In the genomic region with DNA sequence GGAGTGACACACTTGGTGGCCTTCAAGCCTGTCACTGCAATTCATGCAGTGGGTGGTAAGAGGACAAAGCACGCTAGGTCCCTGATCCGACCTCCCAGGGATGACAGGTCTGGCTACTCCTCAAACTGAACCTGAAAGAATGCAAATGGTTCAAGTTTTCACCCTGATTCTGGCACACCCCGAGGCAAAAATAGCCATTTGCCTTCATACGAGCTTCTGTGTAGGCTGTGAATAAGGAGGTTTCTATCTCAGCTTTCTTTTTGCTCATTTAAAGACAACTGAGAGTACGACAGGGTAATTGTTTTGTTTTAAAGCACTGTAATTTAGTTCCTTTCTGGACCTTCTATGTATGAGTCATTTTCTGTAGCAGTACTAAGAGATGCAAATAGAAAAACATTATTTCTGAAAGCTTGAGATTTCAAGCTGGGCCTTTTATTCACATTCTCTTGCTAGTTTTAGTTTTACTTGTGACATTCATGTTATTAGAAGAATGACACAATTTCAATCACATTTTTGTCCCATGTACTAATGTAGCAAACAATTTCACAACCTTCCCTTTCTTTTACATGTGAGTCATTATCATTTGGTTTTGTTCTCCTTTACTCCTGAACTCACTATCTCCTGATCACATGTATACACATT, we compare ENCODE assay signal across 8 cellular contexts. TPM values are rescaled to one million over a fixed set of nuclear protein-coding genes. Genes with fewer than 3 reads are reported as not detected.
DNase-seq lines count a peak whose midpoint lies in the region; ATAC-seq and TF ChIP-seq lines count a peak whose summit lies in the region.

No MANE protein-coding gene starts in this region.

- H3K36me3 ChIP-seq in colonic mucosa, result no peaks in the 10 kb centered on the region

- no peaks in the 10 kb centered on the region for H3K27me3 ChIP-seq in colonic mucosa

- peaks cover 18% of the 10 kb centered on the region for H3K4me1 Mint-ChIP-seq in activated CD8-positive, alpha-beta memory T cell treated with anti-CD3 and anti-CD28 coated beads, Interleukin-2, amount 10 ng/mL, durations not matched to agents 7 days and 5 days

- peak overlapping the region; percentile 75 for H3K27ac Mint-ChIP-seq in activated CD8-positive, alpha-beta memory T cell treated with anti-CD3 and anti-CD28 coated beads, Interleukin-2, amount 10 ng/mL, durations not matched to agents 7 days and 5 days

- no peaks in the 10 kb centered on the region for H3K27me3 Mint-ChIP-seq in activated CD8-positive, alpha-beta memory T cell treated with anti-CD3 and anti-CD28 coated beads, Interleukin-2, amount 10 ng/mL, durations not matched to agents 7 days and 5 days

- TF ChIP-seq CTCF in colonic mucosa (IDR thresholded peaks at IDR 0.05), result no peak

- no peaks in the 10 kb centered on the region for H3K9me3 ChIP-seq in colonic mucosa

- CTCF ChIA-PET in activated CD8-positive, alpha-beta memory T cell treated with anti-CD3 and anti-CD28 coated beads, Interleukin-2, amount 10 ng/mL, durations not matched to agents 7 days and 5 days (lab: Charles Lee), result interaction anchor here (1.9 to 4.8 kb wide), 3 partner anchors 77 to 857 kb away, joined by 4 to 51 read pairs (median 7); a partner anchor contains a TSS

- no peak overlapping the region for H3K9ac ChIP-seq in colonic mucosa (ENCODE audit: low read depth in 2 of 2, low read length in 2 of 2)

- ATAC-seq in activated CD8-positive, alpha-beta memory T cell treated with anti-CD3 and anti-CD28 coated beads, Interleukin-2, amount 10 ng/mL, durations not matched to agents 7 days and 5 days, result peak; percentile 76
- peak; percentile 93 for ATAC-seq in HG02870 (IDR thresholded peaks at IDR 0.05; ENCODE audit: unreplicated experiment)
- ATAC-seq in SK-N-SH treated with all-trans-retinoic acid at 6 μM for 48 hours, result peak; percentile 44
- peak; percentile 43 for ATAC-seq in sciatic nerve
- ATAC-seq in left cardiac atrium, result no peak

- intact Hi-C loops in sciatic nerve (cut with DNase I) (no loop called here), colonic mucosa (cut with DNase I) (no loop called here), left cardiac atrium (cut with DNase I) (loop anchor here in 1 of 2 donors (5.0 kb wide), 1 partner anchor 76 kb away; a partner anchor contains a TSS)

- DNase-seq in activated CD8-positive, alpha-beta memory T cell treated with anti-CD3 and anti-CD28 coated beads, Interleukin-2, amount 10 ng/mL, durations not matched to agents 7 days and 5 days, result no peak
- DNase-seq in activated CD8-positive, alpha-beta memory T cell treated with anti-CD3 and anti-CD28 coated beads for 24 hours, result no peak
- no peak for DNase-seq in sciatic nerve (ENCODE audit: low spot score)
- no peak for DNase-seq in cerebellum (ENCODE audit: low spot score)
- no peak for DNase-seq in colonic mucosa
- no peak for DNase-seq in left cardiac atrium

- H3K4me1 ChIP-seq in colonic mucosa, result no peaks in the 10 kb centered on the region

- H3K4me3 ChIP-seq in colonic mucosa, result no peak overlapping the region

- H3K4me3 Mint-ChIP-seq in activated CD8-positive, alpha-beta memory T cell treated with anti-CD3 and anti-CD28 coated beads, Interleukin-2, amount 10 ng/mL, durations not matched to agents 7 days and 5 days, result peak overlapping the region; percentile 7

- H3K27ac ChIP-seq in colonic mucosa, result no peak overlapping the region

- peaks cover 2% of the 10 kb centered on the region for H3K36me3 Mint-ChIP-seq in activated CD8-positive, alpha-beta memory T cell treated with anti-CD3 and anti-CD28 coated beads, Interleukin-2, amount 10 ng/mL, durations not matched to agents 7 days and 5 days

- H3K9me3 Mint-ChIP-seq in activated CD8-positive, alpha-beta memory T cell treated with anti-CD3 and anti-CD28 coated beads, Interleukin-2, amount 10 ng/mL, durations not matched to agents 7 days and 5 days (ENCODE audit: low read depth), result no peaks in the 10 kb centered on the region

TF ChIP-seq in SK-N-SH treated with all-trans-retinoic acid at 6 μM for 48 hours, 23 proteins besides CTCF, POLR2A, EP300 and RAD21 (continues in another document):
- TF ChIP-seq, protein P1, sequence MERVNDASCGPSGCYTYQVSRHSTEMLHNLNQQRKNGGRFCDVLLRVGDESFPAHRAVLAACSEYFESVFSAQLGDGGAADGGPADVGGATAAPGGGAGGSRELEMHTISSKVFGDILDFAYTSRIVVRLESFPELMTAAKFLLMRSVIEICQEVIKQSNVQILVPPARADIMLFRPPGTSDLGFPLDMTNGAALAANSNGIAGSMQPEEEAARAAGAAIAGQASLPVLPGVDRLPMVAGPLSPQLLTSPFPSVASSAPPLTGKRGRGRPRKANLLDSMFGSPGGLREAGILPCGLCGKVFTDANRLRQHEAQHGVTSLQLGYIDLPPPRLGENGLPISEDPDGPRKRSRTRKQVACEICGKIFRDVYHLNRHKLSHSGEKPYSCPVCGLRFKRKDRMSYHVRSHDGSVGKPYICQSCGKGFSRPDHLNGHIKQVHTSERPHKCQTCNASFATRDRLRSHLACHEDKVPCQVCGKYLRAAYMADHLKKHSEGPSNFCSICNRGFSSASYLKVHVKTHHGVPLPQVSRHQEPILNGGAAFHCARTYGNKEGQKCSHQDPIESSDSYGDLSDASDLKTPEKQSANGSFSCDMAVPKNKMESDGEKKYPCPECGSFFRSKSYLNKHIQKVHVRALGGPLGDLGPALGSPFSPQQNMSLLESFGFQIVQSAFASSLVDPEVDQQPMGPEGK (CRISPR knock-in tag; IDR thresholded peaks at IDR 0.05; ENCODE audit: borderline replicate concordance), result no peak
- TF ChIP-seq ZFP30 (CRISPR knock-in tag; IDR thresholded peaks at IDR 0.05) (no peak), ZNF565 (CRISPR knock-in tag; conservative IDR thresholded peaks at IDR 0.05; ENCODE audit: low read depth) (no peak), CSDC2 (CRISPR knock-in tag; IDR thresholded peaks at IDR 0.05) (no peak), ZFP3 (CRISPR knock-in tag; IDR thresholded peaks at IDR 0.05) (no peak), PPARA (CRISPR knock-in tag; IDR thresholded peaks at IDR 0.05; ENCODE audit: borderline replicate concordance) (no peak), ARNTL (CRISPR knock-in tag; IDR thresholded peaks at IDR 0.05; ENCODE audit: borderline replicate concordance, low read depth) (no peak), GLIS3 (CRISPR knock-in tag; IDR thresholded peaks at IDR 0.05) (no peak), ISL1 (CRISPR knock-in tag; IDR thresholded peaks at IDR 0.05) (no peak), OSR1 (CRISPR knock-in tag; IDR thresholded peaks at IDR 0.05) (no peak), ZC3H10 (CRISPR knock-in tag; IDR thresholded peaks at IDR 0.05) (no peak), TOX (CRISPR knock-in tag; IDR thresholded peaks at IDR 0.05; ENCODE audit: borderline replicate concordance) (no peak), BACH2 (CRISPR knock-in tag; IDR thresholded peaks at IDR 0.05; ENCODE audit: borderline replicate concordance) (no peak)
- TF ChIP-seq, protein P2, sequence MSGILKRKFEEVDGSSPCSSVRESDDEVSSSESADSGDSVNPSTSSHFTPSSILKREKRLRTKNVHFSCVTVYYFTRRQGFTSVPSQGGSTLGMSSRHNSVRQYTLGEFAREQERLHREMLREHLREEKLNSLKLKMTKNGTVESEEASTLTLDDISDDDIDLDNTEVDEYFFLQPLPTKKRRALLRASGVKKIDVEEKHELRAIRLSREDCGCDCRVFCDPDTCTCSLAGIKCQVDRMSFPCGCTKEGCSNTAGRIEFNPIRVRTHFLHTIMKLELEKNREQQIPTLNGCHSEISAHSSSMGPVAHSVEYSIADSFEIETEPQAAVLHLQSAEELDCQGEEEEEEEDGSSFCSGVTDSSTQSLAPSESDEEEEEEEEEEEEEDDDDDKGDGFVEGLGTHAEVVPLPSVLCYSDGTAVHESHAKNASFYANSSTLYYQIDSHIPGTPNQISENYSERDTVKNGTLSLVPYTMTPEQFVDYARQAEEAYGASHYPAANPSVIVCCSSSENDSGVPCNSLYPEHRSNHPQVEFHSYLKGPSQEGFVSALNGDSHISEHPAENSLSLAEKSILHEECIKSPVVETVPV (CRISPR knock-in tag; IDR thresholded peaks at IDR 0.05), result no peak
- TF ChIP-seq, protein P3, sequence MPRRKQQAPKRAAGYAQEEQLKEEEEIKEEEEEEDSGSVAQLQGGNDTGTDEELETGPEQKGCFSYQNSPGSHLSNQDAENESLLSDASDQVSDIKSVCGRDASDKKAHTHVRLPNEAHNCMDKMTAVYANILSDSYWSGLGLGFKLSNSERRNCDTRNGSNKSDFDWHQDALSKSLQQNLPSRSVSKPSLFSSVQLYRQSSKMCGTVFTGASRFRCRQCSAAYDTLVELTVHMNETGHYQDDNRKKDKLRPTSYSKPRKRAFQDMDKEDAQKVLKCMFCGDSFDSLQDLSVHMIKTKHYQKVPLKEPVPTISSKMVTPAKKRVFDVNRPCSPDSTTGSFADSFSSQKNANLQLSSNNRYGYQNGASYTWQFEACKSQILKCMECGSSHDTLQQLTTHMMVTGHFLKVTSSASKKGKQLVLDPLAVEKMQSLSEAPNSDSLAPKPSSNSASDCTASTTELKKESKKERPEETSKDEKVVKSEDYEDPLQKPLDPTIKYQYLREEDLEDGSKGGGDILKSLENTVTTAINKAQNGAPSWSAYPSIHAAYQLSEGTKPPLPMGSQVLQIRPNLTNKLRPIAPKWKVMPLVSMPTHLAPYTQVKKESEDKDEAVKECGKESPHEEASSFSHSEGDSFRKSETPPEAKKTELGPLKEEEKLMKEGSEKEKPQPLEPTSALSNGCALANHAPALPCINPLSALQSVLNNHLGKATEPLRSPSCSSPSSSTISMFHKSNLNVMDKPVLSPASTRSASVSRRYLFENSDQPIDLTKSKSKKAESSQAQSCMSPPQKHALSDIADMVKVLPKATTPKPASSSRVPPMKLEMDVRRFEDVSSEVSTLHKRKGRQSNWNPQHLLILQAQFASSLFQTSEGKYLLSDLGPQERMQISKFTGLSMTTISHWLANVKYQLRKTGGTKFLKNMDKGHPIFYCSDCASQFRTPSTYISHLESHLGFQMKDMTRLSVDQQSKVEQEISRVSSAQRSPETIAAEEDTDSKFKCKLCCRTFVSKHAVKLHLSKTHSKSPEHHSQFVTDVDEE (CRISPR knock-in tag; IDR thresholded peaks at IDR 0.05), result no peak

RNA-seq across cellular contexts. Expression of a gene that starts 56.6 kb away (rescaled TPM):
- 10 to 100 TPM; 11.2 to 19.0 TPM for total RNA-seq in activated CD8-positive, alpha-beta memory T cell treated with anti-CD3 and anti-CD28 coated beads, Interleukin-2, amount 10 ng/mL, durations not matched to agents 7 days and 5 days
- total RNA-seq in sciatic nerve, result 10.5 TPM
- 8.4 TPM for total RNA-seq in cerebellum
- total RNA-seq in colonic mucosa, result 10 to 100 TPM; 19.0 to 23.7 TPM
- total RNA-seq in left cardiac atrium, result 10 to 100 TPM; 11.8 to 16.2 TPM

Comparison
In these comparisons a context has a peak if more than half of its experiments do, and no peak if none do; other contexts are left out.
1. ATAC-seq: peak in activated CD8-positive, alpha-beta memory T cell treated with anti-CD3 and anti-CD28 coated beads, Interleukin-2, amount 10 ng/mL, durations not matched to agents 7 days and 5 days (single experiment), HG02870 (single experiment), SK-N-SH treated with all-trans-retinoic acid at 6 μM for 48 hours (single experiment) and sciatic nerve (single experiment); none in left cardiac atrium (0 of 2).